Comparison of ENCODE assay signal across 22 cellular contexts in genomic region chr6:18893540-18894269, GRCh38.
DNase-seq lines count a peak whose midpoint lies in the region; ATAC-seq and TF ChIP-seq lines count a peak whose summit lies in the region.
"Had no signal": no experiment of that assay in that cellular context is flagged by ENCODE, and none has a peak within 500 bp of the region (broad histone marks: within the 10 kb centered on the region; RNA-seq: fewer than 3 reads in every experiment).

No MANE protein-coding gene starts in this region.

- intact Hi-C loops in Right ventricle myocardium inferior (cut with DNase I) = loop anchor here (5.0 kb wide), 1 partner anchor 84 kb away; no protein-coding TSS in a partner anchor
- intact Hi-C loops in cardiac septum (cut with DNase I) = no loop called here
- intact Hi-C loops in testis (cut with DNase I; ENCODE audit: low total_unique reads) = no loop called here

- H3K4me3 ChIP-seq in muscle layer of duodenum (ENCODE audit: low read depth in 1 of 2, low read length in 2 of 2) = no peak overlapping the region
- no peak overlapping the region for H3K4me3 ChIP-seq in testis
- H3K4me3 ChIP-seq: BLaER1 treated with 17β-estradiol and CSF1 and Interleukin-3, amounts not matched to agents 10 nM and 100 nM; GM23248; SK-N-MC had no signal

- H3K36me3 ChIP-seq in muscle layer of duodenum (ENCODE audit: control insufficient read depth in 1 of 2, insufficient read depth in 2 of 2, low read length in 2 of 2) (no peaks in the 10 kb centered on the region), testis (ENCODE audit: low read depth, missing control alignments) (no peaks in the 10 kb centered on the region)
- H3K36me3 ChIP-seq: BLaER1 treated with 17β-estradiol and CSF1 and Interleukin-3, amounts not matched to agents 10 nM and 100 nM had no signal

- peak overlapping the region; percentile 16 for H3K27ac ChIP-seq in muscle layer of duodenum (ENCODE audit: low read length)
- peak overlapping the region in 1 of 2 donors; percentile 43 for H3K27ac ChIP-seq in testis
- H3K27ac ChIP-seq: BLaER1 treated with 17β-estradiol and CSF1 and Interleukin-3, amounts not matched to agents 10 nM and 100 nM; GM23248; SK-N-MC had no signal

- ATAC-seq in Right ventricle myocardium inferior = peak; percentile 20

- 23 to 36% methylated on average over 7 of the region's 7 CpGs for WGBS in testis, 2 donors

- TF ChIP-seq CTCF in testis (IDR thresholded peaks at IDR 0.05) = no peak

- DNase-seq in Right ventricle myocardium inferior (ENCODE audit: missing footprints) (no peak), cardiac septum (ENCODE audit: low spot score) (no peak), NCI-H82 treated with DMSO at 0.1 percent for 48 hours (lab: John Stamatoyannopoulos, UW; ENCODE audit: unreplicated experiment) (peak; percentile 46), testis (peak; percentile 74), NAMALWA (ENCODE audit: low spot score) (no peak), NCI-H69 (lab: John Stamatoyannopoulos, UW) (no peak)
- DNase-seq: 8988T; Caco-2; CD4-positive, alpha-beta memory T cell; GM23248; H9; HFFc6; Kasumi-1; NCI-H1417 treated with DMSO at 0.1 percent for 48 hours; NCI-H2029; NCI-H2227 treated with DMSO at 0.1 percent for 48 hours; NCI-H510A treated with DMSO at 0.1 percent for 48 hours; NCI-H774; SHP77 treated with DMSO at 0.1 percent for 48 hours had no signal

- no peaks in the 10 kb centered on the region for H3K9me3 ChIP-seq in muscle layer of duodenum (ENCODE audit: control insufficient read depth in 1 of 2, low read length in 2 of 2)
- no peaks in the 10 kb centered on the region for H3K9me3 ChIP-seq in testis
- H3K9me3 ChIP-seq: BLaER1 treated with 17β-estradiol and CSF1 and Interleukin-3, amounts not matched to agents 10 nM and 100 nM; Caco-2 had no signal

- H3K27me3 ChIP-seq in muscle layer of duodenum (ENCODE audit: low read depth, low read length) (no peaks in the 10 kb centered on the region), testis (no peaks in the 10 kb centered on the region)
- H3K27me3 ChIP-seq: BLaER1 treated with 17β-estradiol and CSF1 and Interleukin-3, amounts not matched to agents 10 nM and 100 nM had no signal

- H3K4me1 ChIP-seq in muscle layer of duodenum (ENCODE audit: control insufficient read depth in 1 of 2, insufficient read depth in 2 of 2, low read length in 2 of 2) = no peaks in the 10 kb centered on the region
- H3K4me1 ChIP-seq in testis = peaks cover 6% of the 10 kb centered on the region
- H3K4me1 ChIP-seq: BLaER1 treated with 17β-estradiol and CSF1 and Interleukin-3, amounts not matched to agents 10 nM and 100 nM; Caco-2 had no signal

- no peak for TF ChIP-seq POLR2A in testis (IDR thresholded peaks at IDR 0.05)

Comparison
In these comparisons a context has a peak if more than half of its experiments do, and no peak if none do; other contexts are left out.
1. DNase-seq: peak in NCI-H82 treated with DMSO at 0.1 percent for 48 hours (single experiment) and testis (single experiment); none in Right ventricle myocardium inferior (single experiment), cardiac septum (single experiment), NAMALWA (single experiment) and NCI-H69 (single experiment).